Comparison of ENCODE assay signal across 18 cellular contexts in genomic region chr2:201628545-201628944, GRCh38. TPM values are rescaled to one million over a fixed set of nuclear protein-coding genes. Genes with fewer than 3 reads are reported as not detected.
A peak's percentile ranks its signal among the peaks of the same experiment; 100 is the strongest.
DNase-seq lines count a peak whose midpoint lies in the region; ATAC-seq and TF ChIP-seq lines count a peak whose summit lies in the region.
"Had no signal": no experiment of that assay in that cellular context is flagged by ENCODE, and none has a peak within 500 bp of the region (broad histone marks: within the 10 kb centered on the region; RNA-seq: fewer than 3 reads in every experiment).

No MANE protein-coding gene starts in this region.

- WGBS in GM23248 (ENCODE audit: low coverage in 1 of 2, low lambda C conversion rate in 2 of 2, missing lambda C conversion rate in 2 of 2), 2 experiments: 55% methylated on average over 2 of the region's 2 CpGs

- peaks cover 77% of the 10 kb centered on the region for H3K36me3 ChIP-seq in GM23248 (ENCODE audit: low read depth)

- peak; percentile 62 for DNase-seq in AG10803 (ENCODE audit: low read depth)
- peak; percentile 72 for DNase-seq in GM23248
- DNase-seq in amniotic epithelial cell (ENCODE audit: low read depth): peak; percentile 59
- DNase-seq in iris pigment epithelial cell (ENCODE audit: low read depth): peak; percentile 54
- no peak for DNase-seq in T-helper 17 cell
- no peak for DNase-seq in NCI-H1048 (lab: John Stamatoyannopoulos, UW)
- no peak for DNase-seq in NCI-H2196 (lab: John Stamatoyannopoulos, UW; ENCODE audit: unreplicated experiment)
- DNase-seq: ACHN; CD8-positive, alpha-beta T cell; DMS79 treated with DMSO at 0.1 percent for 48 hours; GF-D8; H9; MV-4-11; NCI-H1436; NCI-H2081; NCI-H2227 treated with DMSO at 0.1 percent for 48 hours; NCI-H526; PC-3 had no signal

- no peak for TF ChIP-seq CTCF in AG10803 (conservative IDR thresholded peaks at IDR 0.05; ENCODE audit: low read length)

- peaks cover 9% of the 10 kb centered on the region for H3K4me1 ChIP-seq in GM23248 (ENCODE audit: insufficient read depth)

- no peaks in the 10 kb centered on the region for H3K27me3 Mint-ChIP-seq in T-helper 17 cell

- peaks cover 16% of the 10 kb centered on the region for H3F3A ChIP-seq in GM23248 (ENCODE audit: insufficient read depth)

- no peak overlapping the region for H3K27ac Mint-ChIP-seq in T-helper 17 cell
- H3K27ac Mint-ChIP-seq: CD8-positive, alpha-beta T cell; H9 had no signal

- H3K4me1 Mint-ChIP-seq in T-helper 17 cell: no peaks in the 10 kb centered on the region

- peak overlapping the region; percentile 22 for H3K27ac ChIP-seq in GM23248

- in situ Hi-C loops in GM23248 (cut with MboI): no loop called here

- H3K4me3 Mint-ChIP-seq in T-helper 17 cell: no peak overlapping the region
- H3K4me3 Mint-ChIP-seq: CD8-positive, alpha-beta T cell; H9 had no signal

- no peak overlapping the region for H3K9ac ChIP-seq in GM23248

- no peaks in the 10 kb centered on the region for H3K27me3 ChIP-seq in GM23248 (replicated peaks; ENCODE audit: insufficient read depth)

- H4K20me1 ChIP-seq in GM23248 (ENCODE audit: insufficient read depth): no peaks in the 10 kb centered on the region

- H3K4me3 ChIP-seq in AG10803 (ENCODE audit: low read length) (no peak overlapping the region), GM23248 (no peak overlapping the region)

- no peaks in the 10 kb centered on the region for H3K9me3 ChIP-seq in GM23248 (ENCODE audit: low read depth)
- H3K9me3 ChIP-seq in T-helper 17 cell (ENCODE audit: control insufficient read depth, low read length, poor library complexity, severe bottlenecking): no peaks in the 10 kb centered on the region

- no peak for ATAC-seq in T-helper 17 cell
- ATAC-seq: CD8-positive, alpha-beta T cell; PC-3 had no signal

- H2AFZ ChIP-seq in GM23248: no peak overlapping the region

- no peaks in the 10 kb centered on the region for H3K9me2 ChIP-seq in GM23248 (ENCODE audit: insufficient read depth)

- H3K79me2 ChIP-seq in GM23248 (ENCODE audit: insufficient read depth): no peaks in the 10 kb centered on the region

- no peak overlapping the region for H3K4me2 ChIP-seq in GM23248 (ENCODE audit: unreplicated experiment)

- H3K36me3 Mint-ChIP-seq in T-helper 17 cell (ENCODE audit: low read depth): peaks cover 7% of the 10 kb centered on the region

RNA-seq across cellular contexts. Expression of gene TMEM237, which starts 14.8 kb away (rescaled TPM):
- total RNA-seq in GM23248 (2014; rRNA removed; shearing (Covaris generic)): 57.5 and 77.5 TPM in 2 replicates
- 92.7 and 95.5 TPM in 2 replicates for polyA plus RNA-seq in GM23248 (2016; fragmentation: Nextera tagmentation; extraction: Ambion mirVana)
- total RNA-seq in T-helper 17 cell: 1 to 10 TPM; 5.4 to 9.3 TPM

Comparison
In these comparisons a context has a peak if more than half of its experiments do, and no peak if none do; other contexts are left out.
1. DNase-seq: peak in AG10803 (single experiment), GM23248 (single experiment), amniotic epithelial cell (single experiment) and iris pigment epithelial cell (single experiment); none in T-helper 17 cell (0 of 3), NCI-H1048 (single experiment) and NCI-H2196 (single experiment).